22 cellular contexts compared by ENCODE assay signal in genomic region chr3:138459619-138460535, GRCh38. TPM values are rescaled to one million over a fixed set of nuclear protein-coding genes. Genes with fewer than 3 reads are reported as not detected.
DNase-seq lines count a peak whose midpoint lies in the region; ATAC-seq lines count a peak whose summit lies in the region.
"Had no signal": no experiment of that assay in that cellular context is flagged by ENCODE, and none has a peak within 500 bp of the region (broad histone marks: within the 10 kb centered on the region; RNA-seq: fewer than 3 reads in every experiment).

No MANE protein-coding gene starts in this region.

- WGBS in mesenchymal stem cell = 82% methylated on average over 15 of the region's 15 CpGs

- no peaks in the 10 kb centered on the region for H3K79me1 ChIP-seq in mesenchymal stem cell (replicated peaks; ENCODE audit: low read length, poor library complexity, severe bottlenecking)

- H2BK5ac ChIP-seq in mesenchymal stem cell (ENCODE audit: low read depth, low read length, poor library complexity, severe bottlenecking) = no peak overlapping the region

- H3K9me3 ChIP-seq in HUES6 (ENCODE audit: control insufficient read depth, insufficient read depth, low read depth, low read length) = peaks cover 8% of the 10 kb centered on the region; the same call in 1 of the 2 replicates
- H3K9me3 ChIP-seq in mesenchymal stem cell (ENCODE audit: control insufficient read depth, low read length) = no peaks in the 10 kb centered on the region
- H3K9me3 ChIP-seq: Peyer's patch had no signal

- H3K4me3 ChIP-seq in HUES6 (ENCODE audit: low read depth, low read length) (no peak overlapping the region), mesenchymal stem cell (ENCODE audit: insufficient read depth in 1 of 2, low read depth in 1 of 2, low read length in 2 of 2) (no peak overlapping the region)
- H3K4me3 ChIP-seq: Peyer's patch had no signal

- no peaks in the 10 kb centered on the region for H3K36me3 Mint-ChIP-seq in activated T-helper 1 cell treated with anti-CD3 and anti-CD28 coated beads, Interleukin-12 subunit alpha, Interleukin-12 subunit beta, Interleukin-2, Interleukin-4 antibody, amounts not matched to agents 30 ng/mL and 10 ng/mL and 1 ng/mL, durations not matched to agents 14 hours and 24 hours and 36 hours (ENCODE audit: low read depth)
- H3K36me3 Mint-ChIP-seq: activated naive CD4-positive, alpha-beta T cell treated with anti-CD3 and anti-CD28 coated beads, Interleukin-2, amount 50 U/mL, for 24 hours; CD4-positive, alpha-beta memory T cell had no signal

- H3K4me2 ChIP-seq in mesenchymal stem cell (ENCODE audit: low read length, poor library complexity, severe bottlenecking) = no peak overlapping the region

- no peak overlapping the region for H3K18ac ChIP-seq in mesenchymal stem cell (ENCODE audit: low read depth in 1 of 2, low read length in 2 of 2)

- peaks cover 3% of the 10 kb centered on the region for H3K27me3 Mint-ChIP-seq in activated T-helper 1 cell treated with anti-CD3 and anti-CD28 coated beads, Interleukin-12 subunit alpha, Interleukin-12 subunit beta, Interleukin-2, Interleukin-4 antibody, amounts not matched to agents 30 ng/mL and 10 ng/mL and 1 ng/mL, durations not matched to agents 14 hours and 24 hours and 36 hours (ENCODE audit: insufficient read depth)

- no peak overlapping the region for H2AFZ ChIP-seq in mesenchymal stem cell (ENCODE audit: low read depth, low read length)

- no peak overlapping the region for H2BK12ac ChIP-seq in mesenchymal stem cell (ENCODE audit: low read length in 2 of 2)

- no peak overlapping the region for H4K8ac ChIP-seq in mesenchymal stem cell (ENCODE audit: low read length)

- H3K4ac ChIP-seq in mesenchymal stem cell (ENCODE audit: low read depth in 1 of 2, low read length in 2 of 2) = no peak overlapping the region

- no peak overlapping the region for H3K23ac ChIP-seq in mesenchymal stem cell (ENCODE audit: low read length in 2 of 2)

- intact Hi-C loops in activated T-helper 1 cell treated with anti-CD3 and anti-CD28 coated beads, Interleukin-12 subunit alpha, Interleukin-12 subunit beta, Interleukin-2, Interleukin-4 antibody, amounts not matched to agents 30 ng/mL and 10 ng/mL and 1 ng/mL, durations not matched to agents 14 hours and 24 hours and 36 hours (cut with micrococcal nuclease) = loop anchor here (5.0 kb wide), 1 partner anchor 457 kb away; no protein-coding TSS in a partner anchor

- H3K4me1 Mint-ChIP-seq in activated T-helper 1 cell treated with anti-CD3 and anti-CD28 coated beads, Interleukin-12 subunit alpha, Interleukin-12 subunit beta, Interleukin-2, Interleukin-4 antibody, amounts not matched to agents 30 ng/mL and 10 ng/mL and 1 ng/mL, durations not matched to agents 14 hours and 24 hours and 36 hours (ENCODE audit: low read depth) = no peaks in the 10 kb centered on the region
- H3K4me1 Mint-ChIP-seq: stimulated activated naive CD8-positive, alpha-beta T cell treated with anti-CD3 and anti-CD28 coated beads, Interleukin-15, amount 100 ng/mL, for 72 hours had no signal

- H3K27me3 ChIP-seq in HUES6 (ENCODE audit: control insufficient read depth, insufficient read depth, low read length) = no peaks in the 10 kb centered on the region
- peaks cover 0 to 26% of the 10 kb centered on the region in 2 experiments for H3K27me3 ChIP-seq in mesenchymal stem cell (ENCODE audit: control insufficient read depth in 1 of 2, insufficient read depth in 1 of 2, low read length in 2 of 2)
- H3K27me3 ChIP-seq: foreskin keratinocyte, Peyer's patch had no signal

- no peak overlapping the region for H4K91ac ChIP-seq in mesenchymal stem cell (ENCODE audit: low read length)

- H3K27ac ChIP-seq in HUES6 (ENCODE audit: low read depth, low read length) (peak overlapping the region; percentile 12; the same call in 1 of the 2 replicates), mesenchymal stem cell (ENCODE audit: low read length, poor library complexity, severe bottlenecking) (no peak overlapping the region)
- H3K27ac ChIP-seq: foreskin keratinocyte, Peyer's patch had no signal

- no peak overlapping the region for H3K27ac Mint-ChIP-seq in activated T-helper 1 cell treated with anti-CD3 and anti-CD28 coated beads, Interleukin-12 subunit alpha, Interleukin-12 subunit beta, Interleukin-2, Interleukin-4 antibody, amounts not matched to agents 30 ng/mL and 10 ng/mL and 1 ng/mL, durations not matched to agents 14 hours and 24 hours and 36 hours
- H3K27ac Mint-ChIP-seq: activated naive CD4-positive, alpha-beta T cell treated with anti-CD3 and anti-CD28 coated beads, Interleukin-2, amount 50 U/mL, for 24 hours; CD4-positive, alpha-beta memory T cell had no signal

- peak overlapping the region; percentile 4 for H2BK15ac ChIP-seq in mesenchymal stem cell (ENCODE audit: low read depth, poor library complexity, severe bottlenecking)

- H3K4me1 ChIP-seq in HUES6 (ENCODE audit: control insufficient read depth, insufficient read depth, low read length) = peaks cover 18% of the 10 kb centered on the region; the same call in 1 of the 2 replicates
- H3K4me1 ChIP-seq in mesenchymal stem cell (ENCODE audit: control insufficient read depth, insufficient read depth, low read depth, low read length) = peaks cover 15% of the 10 kb centered on the region
- H3K4me1 ChIP-seq: foreskin keratinocyte, Peyer's patch had no signal

- H3K14ac ChIP-seq in mesenchymal stem cell (ENCODE audit: low read length in 2 of 2) = no peak overlapping the region

- no peak overlapping the region for H3K9ac ChIP-seq in HUES6 (ENCODE audit: low read length)
- no peak overlapping the region for H3K9ac ChIP-seq in mesenchymal stem cell (ENCODE audit: low read length)

- peak; percentile 96 for DNase-seq in DMS 273 (lab: John Stamatoyannopoulos, UW; ENCODE audit: unreplicated experiment)
- DNase-seq in cerebellar cortex (ENCODE audit: low spot score) = peak; percentile 37
- no peak for DNase-seq in mesenchymal stem cell
- no peak for DNase-seq in NCI-H2029 treated with DMSO at 0.1 percent for 48 hours (lab: John Stamatoyannopoulos, UW)
- DNase-seq in activated T-helper 1 cell treated with anti-CD3 and anti-CD28 coated beads, Interleukin-12 subunit alpha, Interleukin-12 subunit beta, Interleukin-2, Interleukin-4 antibody, amounts not matched to agents 30 ng/mL and 10 ng/mL and 1 ng/mL, durations not matched to agents 14 hours and 24 hours and 36 hours (ENCODE audit: low spot score) = no peak
- DNase-seq in OCI-M2 (lab: John Stamatoyannopoulos, UW; ENCODE audit: unreplicated experiment) = no peak
- DNase-seq: activated CD4-positive, alpha-beta T cell treated with anti-CD3 and anti-CD28 coated beads for 4 hours; activated T-cell treated with anti-CD3 and anti-CD28 coated beads for 4 hours; CD4-positive, alpha-beta memory T cell; cortex of kidney; DMS79; foreskin keratinocyte; KG1; NCI-H1048; NCI-H69; occipital lobe; stimulated activated naive CD8-positive, alpha-beta T cell treated with anti-CD3 and anti-CD28 coated beads, Interleukin-15, amount 100 ng/mL, for 72 hours had no signal

- H2BK120ac ChIP-seq in mesenchymal stem cell (ENCODE audit: low read depth, low read length) = no peak overlapping the region

- peaks cover 34% of the 10 kb centered on the region for H3K36me3 ChIP-seq in HUES6 (ENCODE audit: control insufficient read depth, insufficient read depth, low read length)
- H3K36me3 ChIP-seq in mesenchymal stem cell (ENCODE audit: control insufficient read depth in 1 of 2, insufficient read depth in 2 of 2, low read depth in 1 of 2, low read length in 2 of 2) = no peaks in the 10 kb centered on the region
- H3K36me3 ChIP-seq: Peyer's patch had no signal

- H2AK5ac ChIP-seq in mesenchymal stem cell (ENCODE audit: low read length, severe bottlenecking) = no peak overlapping the region

- H3K9me3 Mint-ChIP-seq in activated T-helper 1 cell treated with anti-CD3 and anti-CD28 coated beads, Interleukin-12 subunit alpha, Interleukin-12 subunit beta, Interleukin-2, Interleukin-4 antibody, amounts not matched to agents 30 ng/mL and 10 ng/mL and 1 ng/mL, durations not matched to agents 14 hours and 24 hours and 36 hours = no peaks in the 10 kb centered on the region
- H3K9me3 Mint-ChIP-seq: activated naive CD4-positive, alpha-beta T cell treated with anti-CD3 and anti-CD28 coated beads, Interleukin-2, amount 50 U/mL, for 24 hours; stimulated activated naive CD8-positive, alpha-beta T cell treated with anti-CD3 and anti-CD28 coated beads, Interleukin-15, amount 100 ng/mL, for 72 hours had no signal

- ATAC-seq in HG03460 (IDR thresholded peaks at IDR 0.05; ENCODE audit: unreplicated experiment) = no peak
- ATAC-seq: foreskin keratinocyte; sciatic nerve; stimulated activated naive CD8-positive, alpha-beta T cell treated with anti-CD3 and anti-CD28 coated beads, Interleukin-15, amount 100 ng/mL, for 72 hours had no signal

- H3K4me3 Mint-ChIP-seq in activated T-helper 1 cell treated with anti-CD3 and anti-CD28 coated beads, Interleukin-12 subunit alpha, Interleukin-12 subunit beta, Interleukin-2, Interleukin-4 antibody, amounts not matched to agents 30 ng/mL and 10 ng/mL and 1 ng/mL, durations not matched to agents 14 hours and 24 hours and 36 hours = no peak overlapping the region
- H3K4me3 Mint-ChIP-seq: activated naive CD4-positive, alpha-beta T cell treated with anti-CD3 and anti-CD28 coated beads, Interleukin-2, amount 50 U/mL, for 24 hours; CD4-positive, alpha-beta memory T cell; stimulated activated naive CD8-positive, alpha-beta T cell treated with anti-CD3 and anti-CD28 coated beads, Interleukin-15, amount 100 ng/mL, for 72 hours had no signal

RNA-seq across cellular contexts. Expression of gene ESYT3, which starts 25.5 kb away (rescaled TPM):
- polyA plus RNA-seq in mesenchymal stem cell (2013, experiment 1 of 2) = not detected
- polyA plus RNA-seq in mesenchymal stem cell (2013, experiment 2 of 2) = 0.01 TPM
- total RNA-seq in activated T-helper 1 cell treated with anti-CD3 and anti-CD28 coated beads, Interleukin-12 subunit alpha, Interleukin-12 subunit beta, Interleukin-2, Interleukin-4 antibody, amounts not matched to agents 30 ng/mL and 10 ng/mL and 1 ng/mL, durations not matched to agents 14 hours and 24 hours and 36 hours = 0.34 and 0.44 TPM in 2 replicates
- polyA plus RNA-seq: CD4-positive, alpha-beta memory T cell had no signal

Comparison
In these comparisons a context has a peak if more than half of its experiments do, and no peak if none do; other contexts are left out.
1. DNase-seq: peak in DMS 273 (single experiment) and cerebellar cortex (single experiment); none in mesenchymal stem cell (single experiment), NCI-H2029 treated with DMSO at 0.1 percent for 48 hours (single experiment), activated T-helper 1 cell treated with anti-CD3 and anti-CD28 coated beads, Interleukin-12 subunit alpha, Interleukin-12 subunit beta, Interleukin-2, Interleukin-4 antibody, amounts not matched to agents 30 ng/mL and 10 ng/mL and 1 ng/mL, durations not matched to agents 14 hours and 24 hours and 36 hours (single experiment) and OCI-M2 (single experiment).